Comparison of ENCODE assay signal across 9 cellular contexts in genomic region chr2:121722479-121722878, GRCh38. TPM values are rescaled to one million over a fixed set of nuclear protein-coding genes. Genes with fewer than 3 reads are reported as not detected.
A peak's percentile ranks its signal among the peaks of the same experiment; 100 is the strongest.
DNase-seq lines count a peak whose midpoint lies in the region; ATAC-seq and TF ChIP-seq lines count a peak whose summit lies in the region.
"Had no signal": no experiment of that assay in that cellular context is flagged by ENCODE, and none has a peak within 500 bp of the region (broad histone marks: within the 10 kb centered on the region; RNA-seq: fewer than 3 reads in every experiment).

No MANE protein-coding gene starts in this region.

- no peaks in the 10 kb centered on the region for H3K9me3 ChIP-seq in psoas muscle
- no peaks in the 10 kb centered on the region for H3K9me3 ChIP-seq in left lung
- H3K9me3 ChIP-seq: BLaER1 had no signal

- no peak overlapping the region for H3K4me3 Mint-ChIP-seq in activated CD4-positive, alpha-beta T cell treated with anti-CD3 and anti-CD28 coated beads, Interleukin-2, amount 10 ng/mL, durations not matched to agents 7 days and 5 days

- TF ChIP-seq CTCF in cardiac fibroblast (IDR thresholded peaks at IDR 0.05; ENCODE audit: low read depth, low read length) (no peak), psoas muscle (IDR thresholded peaks at IDR 0.05) (no peak), left lung (IDR thresholded peaks at IDR 0.05) (no peak)

- WGBS in psoas muscle, 3 donors = 56 to 68% (median 57%) methylated on average over 5 of the region's 5 CpGs

- DNase-seq in activated CD4-positive, alpha-beta T cell treated with anti-CD3 and anti-CD28 coated beads, Interleukin-2, amount 10 ng/mL, durations not matched to agents 7 days and 5 days = no peak
- no peak for DNase-seq in activated CD4-positive, alpha-beta T cell treated with anti-CD3 and anti-CD28 coated beads for 4 hours
- DNase-seq in NCI-H226 (peak; percentile 62), cardiac fibroblast (ENCODE audit: low read depth in 2 of 2) (peak; percentile 17 to 91), psoas muscle (no peak), RPMI8226 (no peak), left lung (no peak), substantia nigra (lab: John Stamatoyannopoulos, UW) (no peak)

- peak overlapping the region; percentile 11 for H3K27ac Mint-ChIP-seq in activated CD4-positive, alpha-beta T cell treated with anti-CD3 and anti-CD28 coated beads, Interleukin-2, amount 10 ng/mL, durations not matched to agents 7 days and 5 days

- POLR2A ChIA-PET in activated CD4-positive, alpha-beta T cell treated with anti-CD3 and anti-CD28 coated beads, Interleukin-2, amount 10 ng/mL, durations not matched to agents 7 days and 5 days (lab: Charles Lee) = interaction anchor here (0.6 to 1.2 kb wide), 2 partner anchors 73 to 192 kb away, joined by 7 to 10 read pairs; partner anchors contain the start of genes CLASP1 and RNU4ATAC

- intact Hi-C loops in psoas muscle (cut with DNase I) = no loop called here
- intact Hi-C loops in left lung (cut with DNase I) = no loop called here

- peaks cover 4 to 20% of the 10 kb centered on the region in 2 donors for H3K36me3 ChIP-seq in psoas muscle (ENCODE audit: insufficient read depth in 1 of 2, low read depth in 1 of 2)
- H3K36me3 ChIP-seq in left lung = peaks cover 0 to 20% of the 10 kb centered on the region in 2 donors

- H3K27me3 ChIP-seq in psoas muscle (ENCODE audit: insufficient read depth in 3 of 3, low read length in 2 of 3) = no peaks in the 10 kb centered on the region
- no peaks in the 10 kb centered on the region for H3K27me3 ChIP-seq in left lung
- H3K27me3 ChIP-seq: BLaER1 had no signal

- H3K27ac ChIP-seq in psoas muscle = peak overlapping the region; percentile 75
- H3K27ac ChIP-seq in left lung = no peak overlapping the region
- no peak overlapping the region for H3K27ac ChIP-seq in substantia nigra (ENCODE audit: low read depth, low read length, poor library complexity, severe bottlenecking)
- H3K27ac ChIP-seq: BLaER1 had no signal

- no peaks in the 10 kb centered on the region for H3K9me3 Mint-ChIP-seq in activated CD4-positive, alpha-beta T cell treated with anti-CD3 and anti-CD28 coated beads, Interleukin-2, amount 10 ng/mL, durations not matched to agents 7 days and 5 days

- H3K4me3 ChIP-seq in cardiac fibroblast (replicated peaks in 1 of 2; ENCODE audit: low read depth in 2 of 2, low read length in 2 of 2) (no peak overlapping the region), psoas muscle (no peak overlapping the region), left lung (no peak overlapping the region)
- H3K4me3 ChIP-seq: BLaER1 had no signal

- H3K4me1 ChIP-seq in psoas muscle = peaks cover 19% of the 10 kb centered on the region
- peaks cover 0 to 5% of the 10 kb centered on the region in 2 donors for H3K4me1 ChIP-seq in left lung
- H3K4me1 ChIP-seq: BLaER1 had no signal

- peaks cover 11% of the 10 kb centered on the region for H3K36me3 Mint-ChIP-seq in activated CD4-positive, alpha-beta T cell treated with anti-CD3 and anti-CD28 coated beads, Interleukin-2, amount 10 ng/mL, durations not matched to agents 7 days and 5 days (ENCODE audit: low read depth)

- H3K27me3 Mint-ChIP-seq in activated CD4-positive, alpha-beta T cell treated with anti-CD3 and anti-CD28 coated beads, Interleukin-2, amount 10 ng/mL, durations not matched to agents 7 days and 5 days = no peaks in the 10 kb centered on the region

- peaks cover 16% of the 10 kb centered on the region for H3K4me1 Mint-ChIP-seq in activated CD4-positive, alpha-beta T cell treated with anti-CD3 and anti-CD28 coated beads, Interleukin-2, amount 10 ng/mL, durations not matched to agents 7 days and 5 days

- peak; percentile 85 to 93 (median 92) for ATAC-seq in psoas muscle
- ATAC-seq in left lung = no peak

- CTCF ChIA-PET in activated CD4-positive, alpha-beta T cell treated with anti-CD3 and anti-CD28 coated beads, Interleukin-2, amount 10 ng/mL, durations not matched to agents 7 days and 5 days (lab: Charles Lee) = interaction anchor here (1.1 kb wide), 2 partner anchors 10 to 192 kb away, joined by 3 to 4 read pairs; partner anchors contain the start of gene RNU4ATAC

RNA-seq across cellular contexts. Expression of gene NIFK, which starts 14.2 kb away (rescaled TPM):
- 10 to 100 TPM; 68.2 to 90.2 TPM for total RNA-seq in activated CD4-positive, alpha-beta T cell treated with anti-CD3 and anti-CD28 coated beads, Interleukin-2, amount 10 ng/mL, durations not matched to agents 7 days and 5 days
- total RNA-seq in psoas muscle (10 to 100 TPM; 46.5 to 74.3 (median 56.6) TPM), left lung (10 to 100 TPM; 34.6 to 46.2 TPM)
- 100 to 1,000 TPM in 1 of 3 donors, 10 to 100 TPM in 2; 48.8 to 116 (median 48.9) TPM for polyA plus RNA-seq in psoas muscle

RNA-seq across cellular contexts. Expression of gene TSN, which starts 33.0 kb away (rescaled TPM):
- 10 to 100 TPM; 59.2 to 63.5 TPM for total RNA-seq in activated CD4-positive, alpha-beta T cell treated with anti-CD3 and anti-CD28 coated beads, Interleukin-2, amount 10 ng/mL, durations not matched to agents 7 days and 5 days
- total RNA-seq in psoas muscle (10 to 100 TPM; 38.0 to 50.5 (median 42.7) TPM), left lung (10 to 100 TPM; 51.3 to 56.9 TPM)
- 10 to 100 TPM; 25.0 to 68.4 (median 35.1) TPM for polyA plus RNA-seq in psoas muscle

Comparison
In these comparisons a context has a peak if more than half of its experiments do, and no peak if none do; other contexts are left out.
1. DNase-seq: peak in NCI-H226 (single experiment) and cardiac fibroblast (2 of 2); none in activated CD4-positive, alpha-beta T cell treated with anti-CD3 and anti-CD28 coated beads, Interleukin-2, amount 10 ng/mL, durations not matched to agents 7 days and 5 days (single experiment), activated CD4-positive, alpha-beta T cell treated with anti-CD3 and anti-CD28 coated beads for 4 hours (0 of 2), psoas muscle (0 of 2), RPMI8226 (single experiment), left lung (0 of 2) and substantia nigra (0 of 49).